In genomic region chr16:14193316-14193871, GRCh38 we compare ENCODE assay signal across 8 cellular contexts.
DNase-seq lines count a peak whose midpoint lies in the region; ATAC-seq and FAIRE-seq lines count a peak whose summit lies in the region.

No MANE protein-coding gene starts in this region.

- peak in 2 of 3 donors; percentile 16 to 78 for DNase-seq in CD4-positive, CD25-positive, alpha-beta regulatory T cell
- peak; percentile 64 for DNase-seq in activated CD4-positive, alpha-beta T cell treated with anti-CD3 and anti-CD28 coated beads, Interleukin-2, amount 10 ng/mL, durations not matched to agents 7 days and 5 days
- peak; percentile 18 for DNase-seq in stimulated activated CD4-positive, alpha-beta T cell treated with anti-CD3 and anti-CD28 coated beads, Interleukin-4, amount 100 ng/mL, for 24 hours
- DNase-seq in HTR-8/SVneo (ENCODE audit: insufficient read length, low spot score) (no peak), NCI-H1048 (lab: John Stamatoyannopoulos, UW) (no peak), G401 (ENCODE audit: low spot score) (no peak)

- H3K4me3 ChIP-seq in CD4-positive, CD25-positive, alpha-beta regulatory T cell (ENCODE audit: low read depth, low read length) = peak overlapping the region; percentile 66

- H3K9me3 Mint-ChIP-seq in CD4-positive, CD25-positive, alpha-beta regulatory T cell = no peaks in the 10 kb centered on the region
- H3K9me3 Mint-ChIP-seq in activated CD4-positive, alpha-beta T cell treated with anti-CD3 and anti-CD28 coated beads, Interleukin-2, amount 10 ng/mL, durations not matched to agents 7 days and 5 days = no peaks in the 10 kb centered on the region

- H3K4me3 Mint-ChIP-seq in CD4-positive, CD25-positive, alpha-beta regulatory T cell = peak overlapping the region in 3 of 4 donors; percentile 71 to 84 (median 81)
- H3K4me3 Mint-ChIP-seq in activated CD4-positive, alpha-beta T cell treated with anti-CD3 and anti-CD28 coated beads, Interleukin-2, amount 10 ng/mL, durations not matched to agents 7 days and 5 days = peak overlapping the region; percentile 64

- no peaks in the 10 kb centered on the region for H3K9me3 ChIP-seq in CD4-positive, CD25-positive, alpha-beta regulatory T cell (ENCODE audit: control insufficient read depth in 2 of 2, low read length in 2 of 2)

- H3K4me1 Mint-ChIP-seq in CD4-positive, CD25-positive, alpha-beta regulatory T cell = peaks cover 11 to 43% (median 22%) of the 10 kb centered on the region in 4 donors
- H3K4me1 Mint-ChIP-seq in activated CD4-positive, alpha-beta T cell treated with anti-CD3 and anti-CD28 coated beads, Interleukin-2, amount 10 ng/mL, durations not matched to agents 7 days and 5 days = peaks cover 50% of the 10 kb centered on the region

- no peaks in the 10 kb centered on the region for H3K27me3 ChIP-seq in CD4-positive, CD25-positive, alpha-beta regulatory T cell (ENCODE audit: control insufficient read depth, insufficient read depth, low read length)

- H3K27ac ChIP-seq in CD4-positive, CD25-positive, alpha-beta regulatory T cell (ENCODE audit: insufficient read depth, low read length, poor library complexity, severe bottlenecking) = no peak overlapping the region

- in situ Hi-C loops in G401 (cut with HindIII; ENCODE audit: low sequenced_read_pairs) = no loop called here

- H3K27me3 Mint-ChIP-seq in CD4-positive, CD25-positive, alpha-beta regulatory T cell = no peaks in the 10 kb centered on the region
- H3K27me3 Mint-ChIP-seq in activated CD4-positive, alpha-beta T cell treated with anti-CD3 and anti-CD28 coated beads, Interleukin-2, amount 10 ng/mL, durations not matched to agents 7 days and 5 days = no peaks in the 10 kb centered on the region

- H3K4me1 ChIP-seq in CD4-positive, CD25-positive, alpha-beta regulatory T cell (ENCODE audit: control insufficient read depth, insufficient read depth, low read length, poor library complexity, severe bottlenecking) = peaks cover 7% of the 10 kb centered on the region

- ATAC-seq in CD4-positive, CD25-positive, alpha-beta regulatory T cell (ENCODE audit: low read depth in 2 of 2) = peak; percentile 68 to 76
- ATAC-seq in GM19328 (IDR thresholded peaks at IDR 0.05; ENCODE audit: unreplicated experiment) = peak; percentile 76
- peak; percentile 70 for ATAC-seq in HG03439 (IDR thresholded peaks at IDR 0.05; ENCODE audit: unreplicated experiment)

- CTCF ChIA-PET in activated CD4-positive, alpha-beta T cell treated with anti-CD3 and anti-CD28 coated beads, Interleukin-2, amount 10 ng/mL, durations not matched to agents 7 days and 5 days (lab: Charles Lee) = no interaction called here

- no peaks in the 10 kb centered on the region for H3K36me3 ChIP-seq in CD4-positive, CD25-positive, alpha-beta regulatory T cell (ENCODE audit: control insufficient read depth, insufficient read depth, low read length)

- peak overlapping the region; percentile 72 to 97 (median 91) for H3K27ac Mint-ChIP-seq in CD4-positive, CD25-positive, alpha-beta regulatory T cell
- H3K27ac Mint-ChIP-seq in activated CD4-positive, alpha-beta T cell treated with anti-CD3 and anti-CD28 coated beads, Interleukin-2, amount 10 ng/mL, durations not matched to agents 7 days and 5 days = peak overlapping the region; percentile 95

- no peak for FAIRE-seq in HTR-8/SVneo (lab: Jason Lieb, UNC)

- POLR2A ChIA-PET in activated CD4-positive, alpha-beta T cell treated with anti-CD3 and anti-CD28 coated beads, Interleukin-2, amount 10 ng/mL, durations not matched to agents 7 days and 5 days (lab: Charles Lee) = no interaction called here

- H3K36me3 Mint-ChIP-seq in CD4-positive, CD25-positive, alpha-beta regulatory T cell = no peaks in the 10 kb centered on the region
- H3K36me3 Mint-ChIP-seq in activated CD4-positive, alpha-beta T cell treated with anti-CD3 and anti-CD28 coated beads, Interleukin-2, amount 10 ng/mL, durations not matched to agents 7 days and 5 days (ENCODE audit: low read depth) = peaks cover 1% of the 10 kb centered on the region

Comparison
In these comparisons a context has a peak if more than half of its experiments do, and no peak if none do; other contexts are left out.
1. DNase-seq: peak in CD4-positive, CD25-positive, alpha-beta regulatory T cell (2 of 3), activated CD4-positive, alpha-beta T cell treated with anti-CD3 and anti-CD28 coated beads, Interleukin-2, amount 10 ng/mL, durations not matched to agents 7 days and 5 days (single experiment) and stimulated activated CD4-positive, alpha-beta T cell treated with anti-CD3 and anti-CD28 coated beads, Interleukin-4, amount 100 ng/mL, for 24 hours (single experiment); none in HTR-8/SVneo (single experiment), NCI-H1048 (single experiment) and G401 (single experiment).
2. Peak in every context shown above with its lines, with median percentiles within 50 percentile points of each other: ATAC-seq.